ENCODE assay signal across 8 cellular contexts in genomic region chr3:76044601-76045600, GRCh38.
DNase-seq lines count a peak whose midpoint lies in the region; ATAC-seq and TF ChIP-seq lines count a peak whose summit lies in the region.

No MANE protein-coding gene starts in this region.

- intact Hi-C loops in cardiac septum (cut with DNase I), result no loop called here

- no peaks in the 10 kb centered on the region for H3K36me3 Mint-ChIP-seq in endothelial cell (ENCODE audit: low read depth, unreplicated experiment)
- H3K36me3 Mint-ChIP-seq in naive thymus-derived CD8-positive, alpha-beta T cell, result no peaks in the 10 kb centered on the region

- peaks cover 12% of the 10 kb centered on the region for H3K4me1 Mint-ChIP-seq in endothelial cell (ENCODE audit: unreplicated experiment)
- H3K4me1 Mint-ChIP-seq in naive thymus-derived CD8-positive, alpha-beta T cell, result no peaks in the 10 kb centered on the region

- peak; percentile 16 to 60 for DNase-seq in cardiac muscle cell (ENCODE audit: low read depth in 1 of 2, low spot score in 1 of 2)
- no peak for DNase-seq in cardiac septum (ENCODE audit: low spot score)
- peak; percentile 28 for DNase-seq in NAMALWA (ENCODE audit: low spot score)
- peak; percentile 55 for DNase-seq in endothelial cell (ENCODE audit: low spot score)
- DNase-seq in putamen (ENCODE audit: low spot score), result peak; percentile 10
- no peak for DNase-seq in naive thymus-derived CD8-positive, alpha-beta T cell
- no peak for DNase-seq in AG08396 (ENCODE audit: low spot score)

- H3K4me1 ChIP-seq in cardiac muscle cell (ENCODE audit: low read depth), result no peaks in the 10 kb centered on the region

- H3K27me3 Mint-ChIP-seq in endothelial cell (ENCODE audit: unreplicated experiment), result no peaks in the 10 kb centered on the region
- no peaks in the 10 kb centered on the region for H3K27me3 Mint-ChIP-seq in naive thymus-derived CD8-positive, alpha-beta T cell

- no peaks in the 10 kb centered on the region for H3K36me3 ChIP-seq in cardiac muscle cell

- no peak overlapping the region for H3K4me3 ChIP-seq in cardiac muscle cell

- H3K27me3 ChIP-seq in cardiac muscle cell, result no peaks in the 10 kb centered on the region

- TF ChIP-seq CTCF in cardiac muscle cell (IDR thresholded peaks at IDR 0.05; ENCODE audit: low read depth, low read length), result peak; percentile 13
- TF ChIP-seq CTCF in endothelial cell (IDR thresholded peaks at IDR 0.05; ENCODE audit: unreplicated experiment), result peak; percentile 85

- no peak overlapping the region for H3K27ac Mint-ChIP-seq in endothelial cell (ENCODE audit: unreplicated experiment)
- no peak overlapping the region for H3K27ac Mint-ChIP-seq in naive thymus-derived CD8-positive, alpha-beta T cell

- no peak overlapping the region for H3K4me3 Mint-ChIP-seq in endothelial cell (ENCODE audit: unreplicated experiment)
- H3K4me3 Mint-ChIP-seq in naive thymus-derived CD8-positive, alpha-beta T cell, result no peak overlapping the region

- ATAC-seq in HG03108 (IDR thresholded peaks at IDR 0.05; ENCODE audit: unreplicated experiment), result no peak
- ATAC-seq in naive thymus-derived CD8-positive, alpha-beta T cell, result no peak

- POLR2A ChIA-PET in naive thymus-derived CD8-positive, alpha-beta T cell (lab: Charles Lee), result no interaction called here

- H3K9me3 ChIP-seq in cardiac muscle cell (ENCODE audit: low read depth), result no peaks in the 10 kb centered on the region

- no peak overlapping the region for H3K27ac ChIP-seq in cardiac muscle cell

- no peaks in the 10 kb centered on the region for H3K9me3 Mint-ChIP-seq in endothelial cell (ENCODE audit: unreplicated experiment)
- peaks cover 0 to 12% (median 9%) of the 10 kb centered on the region in 9 donors for H3K9me3 Mint-ChIP-seq in naive thymus-derived CD8-positive, alpha-beta T cell

Comparison
In these comparisons a context has a peak if more than half of its experiments do, and no peak if none do; other contexts are left out.
1. DNase-seq: peak in cardiac muscle cell (2 of 2), NAMALWA (single experiment), endothelial cell (single experiment) and putamen (single experiment); none in cardiac septum (single experiment), naive thymus-derived CD8-positive, alpha-beta T cell (0 of 10) and AG08396 (single experiment).